In the genomic region with DNA sequence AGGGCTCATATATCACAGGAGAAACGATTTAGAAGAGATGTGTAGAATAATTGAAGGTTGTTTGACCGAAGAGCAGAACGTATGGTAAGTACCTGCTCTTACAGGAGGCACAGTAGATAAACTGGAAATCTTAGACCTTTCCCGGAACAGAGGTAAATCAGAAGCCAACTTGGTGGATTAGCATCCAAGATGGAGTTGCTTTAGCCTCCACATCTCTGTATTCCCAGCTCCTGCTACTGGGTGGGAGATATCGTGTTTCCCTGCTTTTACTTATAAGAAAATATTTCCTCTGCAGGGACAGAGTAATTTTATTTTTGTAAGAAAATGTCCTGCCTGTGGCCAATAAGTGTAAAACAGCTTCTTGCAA, we compare ENCODE assay signal across 17 cellular contexts.
DNase-seq lines count a peak whose midpoint lies in the region; ATAC-seq lines count a peak whose summit lies in the region.
"Had no signal": no experiment of that assay in that cellular context is flagged by ENCODE, and none has a peak within 500 bp of the region (broad histone marks: within the 10 kb centered on the region; RNA-seq: fewer than 3 reads in every experiment).

No MANE protein-coding gene starts in this region.

- no peak overlapping the region for H3K4ac ChIP-seq in mesendoderm (ENCODE audit: low read depth, low read length)

- peaks cover 2% of the 10 kb centered on the region for H3K4me1 Mint-ChIP-seq in activated naive CD8-positive, alpha-beta T cell treated with anti-CD3 and anti-CD28 coated beads, Interleukin-2, amount 10 ng/mL, durations not matched to agents 7 days and 5 days
- peaks cover 5% of the 10 kb centered on the region for H3K4me1 Mint-ChIP-seq in activated naive CD8-positive, alpha-beta T cell treated with anti-CD3 and anti-CD28 coated beads, Interleukin-2, amount 50 U/mL, for 24 hours
- no peaks in the 10 kb centered on the region for H3K4me1 Mint-ChIP-seq in activated CD8-positive, alpha-beta memory T cell treated with anti-CD3 and anti-CD28 coated beads, Interleukin-2, amount 10 ng/mL, durations not matched to agents 7 days and 5 days

- H3K9ac ChIP-seq in GM23248 = no peak overlapping the region
- peak overlapping the region; percentile 64 for H3K9ac ChIP-seq in SK-N-MC (ENCODE audit: insufficient read length)
- no peak overlapping the region for H3K9ac ChIP-seq in mesendoderm (ENCODE audit: low read length)
- H3K9ac ChIP-seq: BLaER1 treated with 17β-estradiol and CSF1 and Interleukin-3, amounts not matched to agents 10 nM and 100 nM had no signal

- no peak overlapping the region for H2AK5ac ChIP-seq in mesendoderm (ENCODE audit: low read length)

- H3K56ac ChIP-seq in mesendoderm (ENCODE audit: low read length) = no peak overlapping the region

- H2BK15ac ChIP-seq in mesendoderm (replicated peaks; ENCODE audit: low read depth) = no peak overlapping the region

- no peak overlapping the region for H3K23ac ChIP-seq in mesendoderm (ENCODE audit: low read length)

- POLR2A ChIA-PET in activated naive CD8-positive, alpha-beta T cell treated with anti-CD3 and anti-CD28 coated beads, Interleukin-2, amount 10 ng/mL, durations not matched to agents 7 days and 5 days (lab: Charles Lee) = interaction anchor here (0.7 kb wide), 1 partner anchor 322 kb away, joined by 5 read pairs; no protein-coding TSS in a partner anchor

- H3K27me3 ChIP-seq in GM23248 (replicated peaks; ENCODE audit: insufficient read depth) (no peaks in the 10 kb centered on the region), mesendoderm (ENCODE audit: insufficient read depth, low read length, poor library complexity) (peaks cover 2% of the 10 kb centered on the region)
- H3K27me3 ChIP-seq: BLaER1 treated with 17β-estradiol and CSF1 and Interleukin-3, amounts not matched to agents 10 nM and 100 nM had no signal

- H3K79me2 ChIP-seq in GM23248 (ENCODE audit: insufficient read depth) = no peaks in the 10 kb centered on the region
- no peaks in the 10 kb centered on the region for H3K79me2 ChIP-seq in mesendoderm (ENCODE audit: control insufficient read depth, insufficient read depth, low read length)

- no peaks in the 10 kb centered on the region for H3K36me3 Mint-ChIP-seq in activated naive CD8-positive, alpha-beta T cell treated with anti-CD3 and anti-CD28 coated beads, Interleukin-2, amount 10 ng/mL, durations not matched to agents 7 days and 5 days
- H3K36me3 Mint-ChIP-seq in activated naive CD8-positive, alpha-beta T cell treated with anti-CD3 and anti-CD28 coated beads, Interleukin-2, amount 50 U/mL, for 24 hours (ENCODE audit: low read depth) = no peaks in the 10 kb centered on the region
- no peaks in the 10 kb centered on the region for H3K36me3 Mint-ChIP-seq in activated CD8-positive, alpha-beta memory T cell treated with anti-CD3 and anti-CD28 coated beads, Interleukin-2, amount 10 ng/mL, durations not matched to agents 7 days and 5 days

- H3K4me1 ChIP-seq in GM23248 (ENCODE audit: insufficient read depth) = peaks cover 32% of the 10 kb centered on the region
- H3K4me1 ChIP-seq in mesendoderm (ENCODE audit: control insufficient read depth, low read depth, low read length) = no peaks in the 10 kb centered on the region

- no peak overlapping the region for H2BK5ac ChIP-seq in mesendoderm (ENCODE audit: low read length)

- no peak overlapping the region for H4K5ac ChIP-seq in mesendoderm (ENCODE audit: low read length)

- no peak overlapping the region for H3K4me3 Mint-ChIP-seq in activated naive CD8-positive, alpha-beta T cell treated with anti-CD3 and anti-CD28 coated beads, Interleukin-2, amount 10 ng/mL, durations not matched to agents 7 days and 5 days
- H3K4me3 Mint-ChIP-seq in activated naive CD8-positive, alpha-beta T cell treated with anti-CD3 and anti-CD28 coated beads, Interleukin-2, amount 50 U/mL, for 24 hours = no peak overlapping the region
- no peak overlapping the region for H3K4me3 Mint-ChIP-seq in activated CD8-positive, alpha-beta memory T cell treated with anti-CD3 and anti-CD28 coated beads, Interleukin-2, amount 10 ng/mL, durations not matched to agents 7 days and 5 days
- H3K4me3 Mint-ChIP-seq: CD4-positive, alpha-beta T cell had no signal

- H3K79me1 ChIP-seq in mesendoderm (ENCODE audit: low read length) = no peaks in the 10 kb centered on the region

- H3K4me2 ChIP-seq in GM23248 (ENCODE audit: unreplicated experiment) = no peak overlapping the region
- no peak overlapping the region for H3K4me2 ChIP-seq in mesendoderm (ENCODE audit: low read length)

- no peaks in the 10 kb centered on the region for H3K9me2 ChIP-seq in GM23248 (ENCODE audit: insufficient read depth)

- H3F3A ChIP-seq in GM23248 (ENCODE audit: insufficient read depth) = peaks cover 3% of the 10 kb centered on the region; the same call in 1 of the 2 replicates

- CTCF ChIA-PET in activated CD8-positive, alpha-beta memory T cell treated with anti-CD3 and anti-CD28 coated beads, Interleukin-2, amount 10 ng/mL, durations not matched to agents 7 days and 5 days (lab: Charles Lee) = no interaction called here

- H2BK120ac ChIP-seq in mesendoderm (ENCODE audit: low read depth, low read length) = no peak overlapping the region

- no peaks in the 10 kb centered on the region for H3K9me3 Mint-ChIP-seq in activated naive CD8-positive, alpha-beta T cell treated with anti-CD3 and anti-CD28 coated beads, Interleukin-2, amount 10 ng/mL, durations not matched to agents 7 days and 5 days
- no peaks in the 10 kb centered on the region for H3K9me3 Mint-ChIP-seq in activated naive CD8-positive, alpha-beta T cell treated with anti-CD3 and anti-CD28 coated beads, Interleukin-2, amount 50 U/mL, for 24 hours
- no peaks in the 10 kb centered on the region for H3K9me3 Mint-ChIP-seq in activated CD8-positive, alpha-beta memory T cell treated with anti-CD3 and anti-CD28 coated beads, Interleukin-2, amount 10 ng/mL, durations not matched to agents 7 days and 5 days (ENCODE audit: low read depth)
- H3K9me3 Mint-ChIP-seq: CD4-positive, alpha-beta T cell had no signal

- H3K27me3 Mint-ChIP-seq in activated naive CD8-positive, alpha-beta T cell treated with anti-CD3 and anti-CD28 coated beads, Interleukin-2, amount 10 ng/mL, durations not matched to agents 7 days and 5 days = no peaks in the 10 kb centered on the region
- no peaks in the 10 kb centered on the region for H3K27me3 Mint-ChIP-seq in activated naive CD8-positive, alpha-beta T cell treated with anti-CD3 and anti-CD28 coated beads, Interleukin-2, amount 50 U/mL, for 24 hours
- no peaks in the 10 kb centered on the region for H3K27me3 Mint-ChIP-seq in activated CD8-positive, alpha-beta memory T cell treated with anti-CD3 and anti-CD28 coated beads, Interleukin-2, amount 10 ng/mL, durations not matched to agents 7 days and 5 days
- H3K27me3 Mint-ChIP-seq: CD4-positive, alpha-beta T cell had no signal

- H3K9me3 ChIP-seq in GM23248 (ENCODE audit: low read depth) (no peaks in the 10 kb centered on the region), SK-N-MC (ENCODE audit: low read depth, low read length) (no peaks in the 10 kb centered on the region)
- H3K9me3 ChIP-seq: BLaER1 treated with 17β-estradiol and CSF1 and Interleukin-3, amounts not matched to agents 10 nM and 100 nM; HAP-1 had no signal

- peak overlapping the region; percentile 54; the same call in 1 of the 2 replicates for H2AFZ ChIP-seq in GM23248

- H3K27ac ChIP-seq in GM23248 = no peak overlapping the region
- peak overlapping the region; percentile 93 for H3K27ac ChIP-seq in SK-N-MC
- H3K27ac ChIP-seq in mesendoderm (ENCODE audit: low read depth, low read length) = no peak overlapping the region
- H3K27ac ChIP-seq: HL-60 had no signal

- peak overlapping the region; percentile 11 for H3K18ac ChIP-seq in mesendoderm (ENCODE audit: low read length)

- no peaks in the 10 kb centered on the region for H3K36me3 ChIP-seq in GM23248 (ENCODE audit: low read depth)
- H3K36me3 ChIP-seq in SK-N-MC (ENCODE audit: insufficient read depth, low read length) = no peaks in the 10 kb centered on the region
- H3K36me3 ChIP-seq in mesendoderm (ENCODE audit: control insufficient read depth, insufficient read depth, low read length) = no peaks in the 10 kb centered on the region
- H3K36me3 ChIP-seq: BLaER1 treated with 17β-estradiol and CSF1 and Interleukin-3, amounts not matched to agents 10 nM and 100 nM; HAP-1 had no signal

- ATAC-seq in activated naive CD8-positive, alpha-beta T cell treated with anti-CD3 and anti-CD28 coated beads, Interleukin-2, amount 10 ng/mL, durations not matched to agents 7 days and 5 days (ENCODE audit: low read depth) = no peak
- no peak for ATAC-seq in activated naive CD8-positive, alpha-beta T cell treated with anti-CD3 and anti-CD28 coated beads, Interleukin-2, amount 50 U/mL, for 24 hours
- ATAC-seq in HG03196 (IDR thresholded peaks at IDR 0.05; ENCODE audit: unreplicated experiment) = no peak
- ATAC-seq in activated CD8-positive, alpha-beta memory T cell treated with anti-CD3 and anti-CD28 coated beads, Interleukin-2, amount 10 ng/mL, durations not matched to agents 7 days and 5 days = no peak

- no peaks in the 10 kb centered on the region for H4K20me1 ChIP-seq in GM23248 (ENCODE audit: insufficient read depth)
- H4K20me1 ChIP-seq: BLaER1 treated with 17β-estradiol and CSF1 and Interleukin-3, amounts not matched to agents 10 nM and 100 nM had no signal

- no peak for DNase-seq in activated naive CD8-positive, alpha-beta T cell treated with anti-CD3 and anti-CD28 coated beads, Interleukin-2, amount 10 ng/mL, durations not matched to agents 7 days and 5 days
- no peak for DNase-seq in activated naive CD8-positive, alpha-beta T cell treated with anti-CD3 and anti-CD28 coated beads, Interleukin-2, amount 50 U/mL, for 24 hours
- DNase-seq in GM23248 (no peak), SK-N-MC (ENCODE audit: low read depth, low spot score) (no peak), mesendoderm (no peak), occipital lobe (lab: John Stamatoyannopoulos, UW) (no peak)
- DNase-seq in activated CD8-positive, alpha-beta memory T cell treated with anti-CD3 and anti-CD28 coated beads, Interleukin-2, amount 10 ng/mL, durations not matched to agents 7 days and 5 days = no peak
- DNase-seq: 8988T; ACHN; CD4-positive, alpha-beta T cell; DMS79; GDM1; KBM-7 had no signal

- peak overlapping the region; percentile 49 for H3K27ac Mint-ChIP-seq in activated naive CD8-positive, alpha-beta T cell treated with anti-CD3 and anti-CD28 coated beads, Interleukin-2, amount 10 ng/mL, durations not matched to agents 7 days and 5 days
- H3K27ac Mint-ChIP-seq in activated naive CD8-positive, alpha-beta T cell treated with anti-CD3 and anti-CD28 coated beads, Interleukin-2, amount 50 U/mL, for 24 hours = no peak overlapping the region
- H3K27ac Mint-ChIP-seq in activated CD8-positive, alpha-beta memory T cell treated with anti-CD3 and anti-CD28 coated beads, Interleukin-2, amount 10 ng/mL, durations not matched to agents 7 days and 5 days = no peak overlapping the region
- H3K27ac Mint-ChIP-seq: CD4-positive, alpha-beta T cell had no signal

- H3K4me3 ChIP-seq in GM23248 = no peak overlapping the region
- no peak overlapping the region for H3K4me3 ChIP-seq in SK-N-MC
- no peak overlapping the region for H3K4me3 ChIP-seq in mesendoderm (ENCODE audit: low read length)
- H3K4me3 ChIP-seq: BLaER1 treated with 17β-estradiol and CSF1 and Interleukin-3, amounts not matched to agents 10 nM and 100 nM; HAP-1 had no signal

- H4K8ac ChIP-seq in mesendoderm (ENCODE audit: low read depth, low read length) = no peak overlapping the region

- 87 to 90% methylated on average over 5 of the region's 5 CpGs for WGBS in GM23248 (ENCODE audit: low coverage in 1 of 2, low lambda C conversion rate in 2 of 2, missing lambda C conversion rate in 2 of 2), 2 experiments
- no CpG with 5 or more reads among the region's 5 CpGs for WGBS in mesendoderm (ENCODE audit: extremely low coverage, insufficient coverage, low lambda C conversion rate)

- in situ Hi-C loops in GM23248 (cut with MboI) = no loop called here
